Comparison of ENCODE assay signal across 1 cellular context in genomic region chr12:10867381-10867780, GRCh38.
TF ChIP-seq lines count a peak whose summit lies in the region.

No MANE protein-coding gene starts in this region.

TF ChIP-seq in HepG2, 621 proteins besides CTCF, POLR2A, EP300 and RAD21:
- TF ChIP-seq SMC3 (IDR thresholded peaks at IDR 0.05; ENCODE audit: low read length): peak; percentile 58; the same call in 1 of the 2 replicates
- no peak for TF ChIP-seq ZNF605 (CRISPR knock-in tag; IDR thresholded peaks at IDR 0.05)
- no peak for TF ChIP-seq IRX3 (CRISPR knock-in tag; IDR thresholded peaks at IDR 0.05; ENCODE audit: borderline replicate concordance, low read depth)
- peak; percentile 80 for TF ChIP-seq STAG1 (CRISPR knock-in tag; IDR thresholded peaks at IDR 0.05)
- TF ChIP-seq LCORL (IDR thresholded peaks at IDR 0.05): no peak
- no peak for TF ChIP-seq LCORL (CRISPR knock-in tag; IDR thresholded peaks at IDR 0.05)
- no peak for TF ChIP-seq NFYB (CRISPR knock-in tag; IDR thresholded peaks at IDR 0.05)
- TF ChIP-seq ZNF567 (CRISPR knock-in tag; IDR thresholded peaks at IDR 0.05; ENCODE audit: borderline replicate concordance): no peak
- TF ChIP-seq MXI1 (IDR thresholded peaks at IDR 0.05; ENCODE audit: borderline replicate concordance, low read depth, low read length): no peak
- no peak for TF ChIP-seq SYNCRIP (IDR thresholded peaks at IDR 0.05; ENCODE audit: insufficient read depth, low read depth, low read length)
- TF ChIP-seq STAT5B (CRISPR knock-in tag; IDR thresholded peaks at IDR 0.05): no peak
- no peak for TF ChIP-seq MAFF (IDR thresholded peaks at IDR 0.05; ENCODE audit: low read depth, low read length)
- no peak for TF ChIP-seq HDAC1 (CRISPR knock-in tag; IDR thresholded peaks at IDR 0.05)
- peak; percentile 45 for TF ChIP-seq ZNF263 (CRISPR knock-in tag; IDR thresholded peaks at IDR 0.05)
- no peak for TF ChIP-seq RFX5 (IDR thresholded peaks at IDR 0.05; ENCODE audit: low read depth, low read length)
- TF ChIP-seq KAT8 (CRISPR knock-in tag; IDR thresholded peaks at IDR 0.05): no peak
